ENCODE assay signal across 8 cellular contexts in the genomic region with DNA sequence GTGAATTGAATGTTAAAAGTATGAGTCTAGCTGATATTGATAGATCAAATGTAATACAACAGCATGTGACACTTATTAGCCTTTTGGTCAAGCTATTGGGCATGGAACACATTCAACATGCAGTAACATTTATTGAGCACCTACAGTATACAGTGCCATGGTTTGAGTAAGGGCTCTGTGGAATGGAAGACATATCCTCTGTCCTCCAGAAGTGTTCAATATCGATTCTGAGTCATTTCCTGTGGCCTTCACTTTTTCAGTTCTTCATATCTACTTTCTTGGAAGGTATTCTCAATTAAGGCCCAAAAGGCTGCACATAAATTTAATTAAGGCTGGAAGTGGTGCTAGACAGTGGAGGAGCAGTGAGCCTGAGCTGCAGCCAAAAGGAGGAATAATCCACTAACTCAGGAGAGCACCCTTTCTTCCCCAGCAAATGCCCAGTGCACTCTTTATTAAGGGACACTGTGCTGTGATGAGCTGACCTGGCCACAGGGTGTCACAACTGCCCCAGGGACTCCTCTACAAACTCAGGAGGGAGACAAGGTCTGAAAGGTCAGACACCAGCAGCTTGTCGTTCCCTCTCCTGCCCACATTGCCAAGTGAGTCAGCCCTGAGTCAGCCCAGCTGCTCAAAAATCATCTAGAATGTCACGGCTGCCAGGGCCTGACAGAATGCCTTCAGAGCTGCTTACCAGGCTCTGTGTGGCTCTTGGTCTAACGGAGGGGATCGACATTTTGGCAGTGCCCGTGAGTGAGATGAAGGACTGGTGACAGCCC.
A peak's percentile ranks its signal among the peaks of the same experiment; 100 is the strongest.
DNase-seq lines count a peak whose midpoint lies in the region; ATAC-seq and TF ChIP-seq lines count a peak whose summit lies in the region.

No MANE protein-coding gene starts in this region.

- no peaks in the 10 kb centered on the region for H3K27me3 Mint-ChIP-seq in activated CD4-positive, alpha-beta T cell treated with anti-CD3 and anti-CD28 coated beads, Interleukin-2, amount 10 ng/mL, durations not matched to agents 24 days and 14 days

- H3K27me3 ChIP-seq in lung (ENCODE audit: control insufficient read depth, insufficient read depth), result no peaks in the 10 kb centered on the region

- H3K36me3 ChIP-seq in lung (ENCODE audit: control insufficient read depth in 2 of 2, insufficient read depth in 2 of 2, low read length in 2 of 2), result no peaks in the 10 kb centered on the region

- H3K4me1 Mint-ChIP-seq in activated CD4-positive, alpha-beta T cell treated with anti-CD3 and anti-CD28 coated beads, Interleukin-2, amount 10 ng/mL, durations not matched to agents 24 days and 14 days, result peaks cover 19% of the 10 kb centered on the region

- DNase-seq in NCI-H146 treated with DMSO at 0.1 percent for 48 hours (lab: John Stamatoyannopoulos, UW; ENCODE audit: unreplicated experiment) (peak; percentile 83), dermis blood vessel endothelial cell (peak; percentile 22), lung (ENCODE audit: low spot score) (peak; percentile 61), mesenteric fat pad (ENCODE audit: low spot score) (no peak)
- peak; percentile 84 for DNase-seq in activated CD4-positive, alpha-beta T cell treated with anti-CD3 and anti-CD28 coated beads, Interleukin-2, amount 10 ng/mL, durations not matched to agents 24 days and 14 days
- peak; percentile 50 to 74 for DNase-seq in stimulated activated CD8-positive, alpha-beta memory T cell treated with anti-CD3 and anti-CD28 coated beads, Interleukin-15, amount 100 ng/mL, for 4 hours (ENCODE audit: low read depth in 2 of 2)

- no peak for TF ChIP-seq CTCF in lung (IDR thresholded peaks at IDR 0.05; ENCODE audit: control extremely low read depth, extremely low read depth)

- ATAC-seq in GM19043 (IDR thresholded peaks at IDR 0.05; ENCODE audit: low read depth, unreplicated experiment) (peak; percentile 51), lung (ENCODE audit: insufficient read depth, low FRiP score) (peak; percentile 87), HG03521 (IDR thresholded peaks at IDR 0.05; ENCODE audit: unreplicated experiment) (no peak)

- H3K36me3 Mint-ChIP-seq in activated CD4-positive, alpha-beta T cell treated with anti-CD3 and anti-CD28 coated beads, Interleukin-2, amount 10 ng/mL, durations not matched to agents 24 days and 14 days (ENCODE audit: low read depth), result no peaks in the 10 kb centered on the region

- peak overlapping the region; percentile 69 for H3K27ac Mint-ChIP-seq in activated CD4-positive, alpha-beta T cell treated with anti-CD3 and anti-CD28 coated beads, Interleukin-2, amount 10 ng/mL, durations not matched to agents 24 days and 14 days

- no peak overlapping the region for H3K4me3 ChIP-seq in lung

- no peak overlapping the region for H3K27ac ChIP-seq in lung (ENCODE audit: low read depth in 1 of 2, low read length in 1 of 2)

- H3K4me1 ChIP-seq in lung (ENCODE audit: control insufficient read depth in 2 of 2, insufficient read depth in 2 of 2, low read length in 2 of 2), result no peaks in the 10 kb centered on the region

- intact Hi-C loops in activated CD4-positive, alpha-beta T cell treated with anti-CD3 and anti-CD28 coated beads, Interleukin-2, amount 10 ng/mL, durations not matched to agents 24 days and 14 days (cut with micrococcal nuclease), result loop anchor here (1.0 to 2.0 kb wide), 4 partner anchors 14 to 980 kb away; no protein-coding TSS in a partner anchor

- peaks cover 0 to 2% of the 10 kb centered on the region in 2 donors for H3K9me3 ChIP-seq in lung (ENCODE audit: control insufficient read depth in 2 of 2, insufficient read depth in 1 of 2, low read length in 1 of 2)

- WGBS in lung, 2 donors, result 44 to 47% methylated on average over 6 of the region's 6 CpGs

- peak overlapping the region; percentile 4 for H3K4me3 Mint-ChIP-seq in activated CD4-positive, alpha-beta T cell treated with anti-CD3 and anti-CD28 coated beads, Interleukin-2, amount 10 ng/mL, durations not matched to agents 24 days and 14 days

- H3K9me3 Mint-ChIP-seq in activated CD4-positive, alpha-beta T cell treated with anti-CD3 and anti-CD28 coated beads, Interleukin-2, amount 10 ng/mL, durations not matched to agents 24 days and 14 days, result no peaks in the 10 kb centered on the region
